ENCODE assay signal across 25 cellular contexts in genomic region chr12:130984183-130985058, GRCh38. TPM values are rescaled to one million over a fixed set of nuclear protein-coding genes. Genes with fewer than 3 reads are reported as not detected.
"Had no signal": no experiment of that assay in that cellular context is flagged by ENCODE, and none has a peak within 500 bp of the region (broad histone marks: within the 10 kb centered on the region; RNA-seq: fewer than 3 reads in every experiment).

No MANE protein-coding gene starts in this region.

- H3K27me3 ChIP-seq: ascending aorta, brain microvascular endothelial cell, uterus had no signal

- ATAC-seq: activated CD4-positive, alpha-beta T cell treated with anti-CD3 and anti-CD28 coated beads for 36 hours; activated CD8-positive, alpha-beta memory T cell treated with anti-CD3 and anti-CD28 coated beads, Interleukin-2, amount 10 ng/mL, durations not matched to agents 7 days and 5 days; activated CD8-positive, alpha-beta T cell treated with anti-CD3 and anti-CD28 coated beads, Interleukin-2, amount 10 ng/mL, durations not matched to agents 7 days and 5 days; esophagus mucosa; left colon; lower lobe of right lung; naive thymus-derived CD8-positive, alpha-beta T cell had no signal

- H3K9ac ChIP-seq: parathyroid adenoma had no signal

- FAIRE-seq: keratinocyte had no signal

- H3K4me1 ChIP-seq: ascending aorta, parathyroid adenoma, psoas muscle, uterus had no signal

- H3K36me3 ChIP-seq: ascending aorta, brain microvascular endothelial cell, suprapubic skin, uterus had no signal

- H2AFZ ChIP-seq: parathyroid adenoma had no signal

- DNase-seq: activated CD4-positive, alpha-beta T cell treated with anti-CD3 and anti-CD28 coated beads for 36 hours; activated CD4-positive, CD25-positive, alpha-beta regulatory T cell; activated CD8-positive, alpha-beta memory T cell treated with anti-CD3 and anti-CD28 coated beads, Interleukin-2, amount 10 ng/mL, durations not matched to agents 7 days and 5 days; activated CD8-positive, alpha-beta T cell treated with anti-CD3 and anti-CD28 coated beads, Interleukin-2, amount 10 ng/mL, durations not matched to agents 7 days and 5 days; activated naive CD4-positive, alpha-beta T cell treated with Interleukin-2 at 50 U/mL for 16 hours; activated T-cell treated with anti-CD3 and anti-CD28 coated beads, Interleukin-2, amount 50 U/mL, for 48 hours; brain microvascular endothelial cell; central memory CD4-positive, alpha-beta T cell; foreskin fibroblast; lower lobe of right lung; mesenchymal stem cell; naive thymus-derived CD8-positive, alpha-beta T cell; occipital lobe; psoas muscle; stimulated activated CD4-positive, alpha-beta T cell treated with anti-CD3 and anti-CD28 coated beads, Interleukin-1b, Interleukin-23, amount 100 ng/mL, for 48 hours; stimulated activated naive CD4-positive, alpha-beta T cell; trophoblast cell; uterus had no signal

- H3K9me3 ChIP-seq: ascending aorta, lower lobe of right lung, psoas muscle, suprapubic skin, uterus had no signal

- H3K4me2 ChIP-seq: smooth muscle cell had no signal

- H3K4me3 ChIP-seq: ascending aorta, lower lobe of right lung, psoas muscle, smooth muscle cell, suprapubic skin, uterus had no signal

- H3K27ac ChIP-seq: ascending aorta, brain microvascular endothelial cell, lower lobe of right lung, parathyroid adenoma, psoas muscle, suprapubic skin, uterus had no signal

RNA-seq across cellular contexts. Expression of gene ADGRD1, which starts 30.7 kb away (rescaled TPM):
- total RNA-seq: activated CD8-positive, alpha-beta T cell treated with anti-CD3 and anti-CD28 coated beads, Interleukin-2, amount 10 ng/mL, durations not matched to agents 7 days and 5 days; smooth muscle cell had no signal
- polyA plus RNA-seq: keratinocyte had no signal
